12 cellular contexts compared by ENCODE assay signal in the genomic region with DNA sequence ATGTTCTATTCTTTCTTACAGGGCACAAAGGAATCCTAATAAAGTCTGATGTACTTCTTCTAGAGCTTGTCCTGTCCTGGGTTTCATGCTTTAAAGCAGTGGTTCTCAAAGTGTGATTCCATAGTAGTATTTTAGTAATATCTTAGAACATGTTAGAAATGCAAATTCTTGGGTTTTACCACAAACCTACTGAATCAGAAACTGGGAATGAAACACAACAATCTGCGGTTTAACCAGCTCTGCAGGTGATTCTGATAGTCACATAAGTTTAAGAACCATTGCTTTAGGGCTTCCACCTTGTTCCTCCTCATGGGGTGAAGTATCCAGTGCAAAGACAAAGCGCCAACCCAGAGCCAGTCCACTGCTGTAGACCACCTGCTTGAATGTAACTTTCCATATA. TPM values are rescaled to one million over a fixed set of nuclear protein-coding genes. Genes with fewer than 3 reads are reported as not detected.
DNase-seq lines count a peak whose midpoint lies in the region; ATAC-seq and TF ChIP-seq lines count a peak whose summit lies in the region.
"Had no signal": no experiment of that assay in that cellular context is flagged by ENCODE, and none has a peak within 500 bp of the region (broad histone marks: within the 10 kb centered on the region; RNA-seq: fewer than 3 reads in every experiment).

No MANE protein-coding gene starts in this region.

- H3K79me2 ChIP-seq in smooth muscle cell (ENCODE audit: low read depth), result no peaks in the 10 kb centered on the region

- H3K27me3 ChIP-seq in smooth muscle cell (ENCODE audit: low read depth), result no peaks in the 10 kb centered on the region
- H3K27me3 ChIP-seq in esophagus muscularis mucosa, result no peaks in the 10 kb centered on the region

- no peak for TF ChIP-seq POLR2A in esophagus muscularis mucosa (IDR thresholded peaks at IDR 0.05; ENCODE audit: low read depth)

- WGBS in smooth muscle cell (ENCODE audit: low lambda C conversion rate), result 73% methylated on average over 2 of the region's 2 CpGs
- WGBS in esophagus muscularis mucosa, result 96% methylated on average over 2 of the region's 2 CpGs

- H4K20me1 ChIP-seq in smooth muscle cell (ENCODE audit: low read depth), result no peaks in the 10 kb centered on the region

- ATAC-seq in GM19452 (IDR thresholded peaks at IDR 0.05; ENCODE audit: unreplicated experiment) (peak; percentile 91), HG02938 (IDR thresholded peaks at IDR 0.05; ENCODE audit: unreplicated experiment) (peak; percentile 89), T-helper 17 cell (no peak)
- ATAC-seq: lower lobe of right lung had no signal

- H3K9me3 ChIP-seq in T-helper 17 cell (ENCODE audit: control insufficient read depth, low read length, poor library complexity, severe bottlenecking), result no peaks in the 10 kb centered on the region
- no peaks in the 10 kb centered on the region for H3K9me3 ChIP-seq in smooth muscle cell (replicated peaks; ENCODE audit: low read depth)
- no peaks in the 10 kb centered on the region for H3K9me3 ChIP-seq in esophagus muscularis mucosa
- H3K9me3 ChIP-seq: lower lobe of right lung had no signal

- no peaks in the 10 kb centered on the region for H3K4me1 Mint-ChIP-seq in T-helper 17 cell

- no peak overlapping the region for H3K27ac Mint-ChIP-seq in T-helper 17 cell
- H3K27ac Mint-ChIP-seq: progenitor cell of endocrine pancreas had no signal

- H3K36me3 Mint-ChIP-seq in T-helper 17 cell (ENCODE audit: low read depth), result no peaks in the 10 kb centered on the region

- no peak overlapping the region for H2AFZ ChIP-seq in smooth muscle cell (ENCODE audit: low read depth)

- H3K4me3 Mint-ChIP-seq in T-helper 17 cell, result no peak overlapping the region

- H3K4me3 ChIP-seq in GM12865 (ENCODE audit: low read depth, low read length) (no peak overlapping the region), smooth muscle cell (no peak overlapping the region), esophagus muscularis mucosa (no peak overlapping the region)
- H3K4me3 ChIP-seq: lower lobe of right lung had no signal

- H3K27me3 Mint-ChIP-seq in T-helper 17 cell, result peaks cover 38% of the 10 kb centered on the region

- H3K36me3 ChIP-seq in smooth muscle cell (ENCODE audit: low read depth) (no peaks in the 10 kb centered on the region), esophagus muscularis mucosa (peaks cover 0 to 8% (median 0%) of the 10 kb centered on the region in 4 donors)
- H3K36me3 ChIP-seq: lower lobe of right lung had no signal

- TF ChIP-seq CTCF in GM12865 (IDR thresholded peaks at IDR 0.05; ENCODE audit: insufficient read depth, low read depth, low read length, missing control alignments) (no peak), smooth muscle cell (IDR thresholded peaks at IDR 0.05; ENCODE audit: borderline replicate concordance, insufficient read depth, poor library complexity, severe bottlenecking) (no peak), esophagus muscularis mucosa (IDR thresholded peaks at IDR 0.05) (no peak)

- H3K9ac ChIP-seq in smooth muscle cell (ENCODE audit: low read depth), result no peak overlapping the region

- DNase-seq in GM12865 (ENCODE audit: low read depth) (peak; percentile 65), M059J (ENCODE audit: low read depth) (peak; percentile 83), T-helper 17 cell (no peak), substantia nigra (lab: John Stamatoyannopoulos, UW) (no peak), smooth muscle cell (lab: John Stamatoyannopoulos, UW; ENCODE audit: unreplicated experiment) (no peak), esophagus muscularis mucosa (ENCODE audit: extremely low spot score) (no peak)
- DNase-seq: AML-193, lower lobe of right lung, NCI-H226 had no signal

- TF ChIP-seq EP300 in esophagus muscularis mucosa (IDR thresholded peaks at IDR 0.05), result no peak

- H3K27ac ChIP-seq in substantia nigra (ENCODE audit: low read depth, low read length, poor library complexity, severe bottlenecking), result no peak overlapping the region
- no peak overlapping the region for H3K27ac ChIP-seq in smooth muscle cell (ENCODE audit: low read depth)
- no peak overlapping the region for H3K27ac ChIP-seq in esophagus muscularis mucosa (replicated peaks in 1 of 4)
- H3K27ac ChIP-seq: lower lobe of right lung had no signal

- intact Hi-C loops in esophagus muscularis mucosa (cut with DNase I), result no loop called here

- peaks cover 17% of the 10 kb centered on the region for H3K4me1 ChIP-seq in smooth muscle cell (ENCODE audit: low read depth)
- H3K4me1 ChIP-seq in esophagus muscularis mucosa, result peaks cover 0 to 13% (median 5%) of the 10 kb centered on the region in 4 donors
- H3K4me1 ChIP-seq: lower lobe of right lung had no signal

- H3K4me2 ChIP-seq in smooth muscle cell, result no peak overlapping the region

- peaks cover 12% of the 10 kb centered on the region for H3F3A ChIP-seq in smooth muscle cell (ENCODE audit: low read depth)

RNA-seq across cellular contexts. Expression of a gene that starts 41.1 kb away (rescaled TPM):
- total RNA-seq in M059J (2014; rRNA removed; shearing (Covaris generic)), result 7.6 and 9.7 TPM in 2 replicates
- not detected for total RNA-seq in T-helper 17 cell
- total RNA-seq in smooth muscle cell, result 0.18 and 0.22 TPM in 2 replicates
- polyA plus RNA-seq in smooth muscle cell, result 1.8 and 1.9 TPM in 2 replicates
- total RNA-seq in esophagus muscularis mucosa, result 1 to 10 TPM; 2.9 to 7.5 (median 3.8) TPM

Comparison
In these comparisons a context has a peak if more than half of its experiments do, and no peak if none do; other contexts are left out.
1. DNase-seq: peak in GM12865 (single experiment) and M059J (single experiment); none in T-helper 17 cell (0 of 3), substantia nigra (0 of 49), smooth muscle cell (single experiment) and esophagus muscularis mucosa (single experiment).